1 cellular context compared by ENCODE assay signal in the genomic region with DNA sequence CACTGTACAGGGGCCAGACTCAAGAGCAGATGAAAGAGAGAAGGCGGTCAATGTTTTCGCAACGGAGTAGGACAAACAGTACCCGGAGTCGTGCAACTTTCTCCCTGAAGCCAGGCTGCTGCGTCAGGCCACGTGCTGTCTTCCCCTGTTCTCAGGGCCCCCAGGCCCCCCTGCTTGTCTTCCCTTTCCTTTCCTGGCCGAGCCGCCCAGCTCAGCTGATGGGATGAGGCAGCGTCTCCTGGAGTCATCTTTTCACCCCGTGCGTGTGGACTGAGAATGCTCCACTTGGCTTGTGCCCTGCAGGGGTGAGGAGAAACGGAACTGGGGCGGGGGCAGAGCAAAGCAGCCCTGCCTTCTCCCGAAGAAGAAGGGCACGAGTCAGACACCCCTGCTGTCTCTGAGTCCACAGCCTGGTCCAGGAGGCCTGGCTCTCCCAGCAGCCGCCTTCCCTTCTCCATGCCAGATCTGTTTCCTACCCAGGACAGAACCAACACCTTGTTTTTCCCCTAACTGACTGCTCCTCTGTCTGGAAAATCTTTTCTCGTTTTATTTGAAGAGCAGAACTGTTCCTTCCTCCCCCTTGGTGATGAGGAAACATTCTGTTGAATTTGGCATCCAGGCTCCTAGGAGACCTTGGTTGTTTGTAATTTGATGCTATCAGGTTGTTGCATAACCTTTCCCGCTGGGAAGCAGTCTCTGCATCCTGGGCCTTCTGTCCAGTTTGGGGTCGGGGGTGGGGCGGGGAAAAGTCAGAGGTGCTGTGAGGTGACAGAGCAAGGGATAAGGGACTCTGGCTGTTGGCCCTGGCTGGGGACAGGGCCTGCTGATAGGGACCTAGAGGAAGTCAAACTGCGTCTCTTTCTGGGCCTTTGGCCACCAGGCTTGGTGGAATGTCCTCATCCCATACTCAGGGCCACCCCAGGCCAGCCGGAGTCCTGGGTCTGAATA.
TF ChIP-seq lines count a peak whose summit lies in the region.

No MANE protein-coding gene starts in this region.

TF ChIP-seq in HepG2, 621 proteins besides CTCF, POLR2A, EP300 and RAD21 (continued from another document and continues in another):
- TF ChIP-seq ZNF800 (CRISPR knock-in tag; IDR thresholded peaks at IDR 0.05), result peak; percentile 57; the same call in 1 of the 2 replicates
- TF ChIP-seq BHLHE40 (IDR thresholded peaks at IDR 0.05; ENCODE audit: low read length), result peak; percentile 87
- peak; percentile 81; the same call in 1 of the 2 replicates for TF ChIP-seq ZNF280B (CRISPR knock-in tag; IDR thresholded peaks at IDR 0.05; ENCODE audit: borderline replicate concordance)
- TF ChIP-seq, protein P1, sequence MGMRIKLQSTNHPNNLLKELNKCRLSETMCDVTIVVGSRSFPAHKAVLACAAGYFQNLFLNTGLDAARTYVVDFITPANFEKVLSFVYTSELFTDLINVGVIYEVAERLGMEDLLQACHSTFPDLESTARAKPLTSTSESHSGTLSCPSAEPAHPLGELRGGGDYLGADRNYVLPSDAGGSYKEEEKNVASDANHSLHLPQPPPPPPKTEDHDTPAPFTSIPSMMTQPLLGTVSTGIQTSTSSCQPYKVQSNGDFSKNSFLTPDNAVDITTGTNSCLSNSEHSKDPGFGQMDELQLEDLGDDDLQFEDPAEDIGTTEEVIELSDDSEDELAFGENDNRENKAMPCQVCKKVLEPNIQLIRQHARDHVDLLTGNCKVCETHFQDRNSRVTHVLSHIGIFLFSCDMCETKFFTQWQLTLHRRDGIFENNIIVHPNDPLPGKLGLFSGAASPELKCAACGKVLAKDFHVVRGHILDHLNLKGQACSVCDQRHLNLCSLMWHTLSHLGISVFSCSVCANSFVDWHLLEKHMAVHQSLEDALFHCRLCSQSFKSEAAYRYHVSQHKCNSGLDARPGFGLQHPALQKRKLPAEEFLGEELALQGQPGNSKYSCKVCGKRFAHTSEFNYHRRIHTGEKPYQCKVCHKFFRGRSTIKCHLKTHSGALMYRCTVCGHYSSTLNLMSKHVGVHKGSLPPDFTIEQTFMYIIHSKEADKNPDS (CRISPR knock-in tag; IDR thresholded peaks at IDR 0.05), result no peak
- TF ChIP-seq CAMTA2 (CRISPR knock-in tag; IDR thresholded peaks at IDR 0.05; ENCODE audit: borderline replicate concordance), result peak; percentile 27; the same call in 1 of the 2 replicates
- TF ChIP-seq SRSF1 (optimal IDR thresholded peaks at IDR 0.05; ENCODE audit: low read depth, low read length), result peak; percentile 89
- peak; percentile 82 for TF ChIP-seq KDM2A (CRISPR knock-in tag; IDR thresholded peaks at IDR 0.05; ENCODE audit: borderline replicate concordance, low read depth)
- peak; percentile 49; the same call in 1 of the 2 replicates for TF ChIP-seq GATAD1 (CRISPR knock-in tag; IDR thresholded peaks at IDR 0.05)
- TF ChIP-seq SP4 (CRISPR knock-in tag; IDR thresholded peaks at IDR 0.05), result peak; percentile 68
- peak; percentile 84; the same call in 1 of the 2 replicates for TF ChIP-seq ZNF101 (CRISPR knock-in tag; IDR thresholded peaks at IDR 0.05; ENCODE audit: borderline replicate concordance, low read depth)
- no peak for TF ChIP-seq ZNF841 (CRISPR knock-in tag; IDR thresholded peaks at IDR 0.05; ENCODE audit: borderline replicate concordance)
- TF ChIP-seq ZFYVE20 (CRISPR knock-in tag; IDR thresholded peaks at IDR 0.05; ENCODE audit: borderline replicate concordance, low read depth), result no peak; the same call in 1 of the 2 replicates
- TF ChIP-seq, protein P2, sequence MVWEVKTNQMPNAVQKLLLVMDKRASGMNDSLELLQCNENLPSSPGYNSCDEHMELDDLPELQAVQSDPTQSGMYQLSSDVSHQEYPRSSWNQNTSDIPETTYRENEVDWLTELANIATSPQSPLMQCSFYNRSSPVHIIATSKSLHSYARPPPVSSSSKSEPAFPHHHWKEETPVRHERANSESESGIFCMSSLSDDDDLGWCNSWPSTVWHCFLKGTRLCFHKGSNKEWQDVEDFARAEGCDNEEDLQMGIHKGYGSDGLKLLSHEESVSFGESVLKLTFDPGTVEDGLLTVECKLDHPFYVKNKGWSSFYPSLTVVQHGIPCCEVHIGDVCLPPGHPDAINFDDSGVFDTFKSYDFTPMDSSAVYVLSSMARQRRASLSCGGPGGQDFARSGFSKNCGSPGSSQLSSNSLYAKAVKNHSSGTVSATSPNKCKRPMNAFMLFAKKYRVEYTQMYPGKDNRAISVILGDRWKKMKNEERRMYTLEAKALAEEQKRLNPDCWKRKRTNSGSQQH (CRISPR knock-in tag; IDR thresholded peaks at IDR 0.05; ENCODE audit: low read depth), result peak; percentile 66
- TF ChIP-seq SALL1 (CRISPR knock-in tag; IDR thresholded peaks at IDR 0.05), result peak; percentile 93
- TF ChIP-seq HIVEP1 (CRISPR knock-in tag; IDR thresholded peaks at IDR 0.05), result peak; percentile 75
- peak; percentile 90 for TF ChIP-seq BCL6 (CRISPR knock-in tag; IDR thresholded peaks at IDR 0.05)
- TF ChIP-seq, protein P3, sequence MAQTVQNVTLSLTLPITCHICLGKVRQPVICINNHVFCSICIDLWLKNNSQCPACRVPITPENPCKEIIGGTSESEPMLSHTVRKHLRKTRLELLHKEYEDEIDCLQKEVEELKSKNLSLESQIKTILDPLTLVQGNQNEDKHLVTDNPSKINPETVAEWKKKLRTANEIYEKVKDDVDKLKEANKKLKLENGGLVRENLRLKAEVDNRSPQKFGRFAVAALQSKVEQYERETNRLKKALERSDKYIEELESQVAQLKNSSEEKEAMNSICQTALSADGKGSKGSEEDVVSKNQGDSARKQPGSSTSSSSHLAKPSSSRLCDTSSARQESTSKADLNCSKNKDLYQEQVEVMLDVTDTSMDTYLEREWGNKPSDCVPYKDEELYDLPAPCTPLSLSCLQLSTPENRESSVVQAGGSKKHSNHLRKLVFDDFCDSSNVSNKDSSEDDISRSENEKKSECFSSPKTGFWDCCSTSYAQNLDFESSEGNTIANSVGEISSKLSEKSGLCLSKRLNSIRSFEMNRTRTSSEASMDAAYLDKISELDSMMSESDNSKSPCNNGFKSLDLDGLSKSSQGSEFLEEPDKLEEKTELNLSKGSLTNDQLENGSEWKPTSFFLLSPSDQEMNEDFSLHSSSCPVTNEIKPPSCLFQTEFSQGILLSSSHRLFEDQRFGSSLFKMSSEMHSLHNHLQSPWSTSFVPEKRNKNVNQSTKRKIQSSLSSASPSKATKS (CRISPR knock-in tag; IDR thresholded peaks at IDR 0.05), result peak; percentile 52; the same call in 1 of the 2 replicates
- peak; percentile 95 for TF ChIP-seq ZNF18 (CRISPR knock-in tag; IDR thresholded peaks at IDR 0.05; ENCODE audit: insufficient replicate concordance)
- 0 out of 2 replicates have a peak, but pooled peaks have one; percentile 40 for TF ChIP-seq ZBTB42 (CRISPR knock-in tag; IDR thresholded peaks at IDR 0.05)
- no peak for TF ChIP-seq ZKSCAN1 (IDR thresholded peaks at IDR 0.05; ENCODE audit: low read length)
- no peak for TF ChIP-seq SOX6 (IDR thresholded peaks at IDR 0.05)
- TF ChIP-seq SOX6 (CRISPR knock-in tag; IDR thresholded peaks at IDR 0.05), result peak; percentile 91
- TF ChIP-seq KDM3A (CRISPR knock-in tag; IDR thresholded peaks at IDR 0.05; ENCODE audit: low read depth), result peak; percentile 90
- peak; percentile 49; the same call in 1 of the 2 replicates for TF ChIP-seq DPF2 (CRISPR knock-in tag; IDR thresholded peaks at IDR 0.05; ENCODE audit: borderline replicate concordance, low read depth)
- no peak for TF ChIP-seq TAF15 (IDR thresholded peaks at IDR 0.05; ENCODE audit: low read depth, low read length, poor library complexity, severe bottlenecking)
- TF ChIP-seq HCFC1 (IDR thresholded peaks at IDR 0.05; ENCODE audit: low read depth, low read length), result no peak
- TF ChIP-seq ZNF33A (CRISPR knock-in tag; IDR thresholded peaks at IDR 0.05; ENCODE audit: borderline replicate concordance), result no peak
- TF ChIP-seq ZNF414 (CRISPR knock-in tag; IDR thresholded peaks at IDR 0.05), result peak; percentile 65
- 0 out of 2 replicates have a peak, but pooled peaks have one; percentile 31 for TF ChIP-seq U2AF2 (IDR thresholded peaks at IDR 0.05; ENCODE audit: low read depth, low read length)
- peak; percentile 75; the same call in 1 of the 2 replicates for TF ChIP-seq HINFP (CRISPR knock-in tag; IDR thresholded peaks at IDR 0.05; ENCODE audit: low read depth)
- TF ChIP-seq SCMH1 (CRISPR knock-in tag; IDR thresholded peaks at IDR 0.05; ENCODE audit: borderline replicate concordance), result no peak
- 0 out of 2 replicates have a peak, but pooled peaks have one; percentile 6 for TF ChIP-seq ZNF136 (CRISPR knock-in tag; IDR thresholded peaks at IDR 0.05; ENCODE audit: low read depth)
- TF ChIP-seq RERE (CRISPR knock-in tag; IDR thresholded peaks at IDR 0.05; ENCODE audit: low read depth), result peak; percentile 82
